32 cellular contexts compared by ENCODE assay signal in the genomic region with DNA sequence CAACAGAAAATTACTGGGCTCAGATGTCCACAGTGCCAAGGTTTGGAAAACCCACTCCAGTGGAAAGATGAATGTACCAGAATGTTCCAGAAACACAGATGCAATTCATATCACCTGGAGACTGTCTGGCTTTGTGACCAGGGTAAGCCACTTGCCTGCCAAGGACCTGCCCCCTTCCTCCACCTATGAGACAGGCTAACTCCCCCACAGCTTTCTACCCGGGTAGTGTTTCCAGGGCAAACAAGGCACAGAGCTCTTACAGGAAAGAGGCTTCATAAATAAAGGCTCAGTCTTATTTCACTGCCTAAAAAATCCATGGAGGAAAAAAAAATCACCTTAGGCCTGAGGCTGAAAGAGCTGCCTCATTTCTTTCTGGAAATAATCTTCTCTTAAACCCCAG.
"Had no signal": no experiment of that assay in that cellular context is flagged by ENCODE, and none has a peak within 500 bp of the region (broad histone marks: within the 10 kb centered on the region; RNA-seq: fewer than 3 reads in every experiment).

No MANE protein-coding gene starts in this region.

- H3K36me3 ChIP-seq: breast epithelium, esophagus muscularis mucosa, heart left ventricle, left lung, lower lobe of right lung, right atrium auricular region, stomach, thyroid gland, upper lobe of right lung had no signal

- H3K9ac ChIP-seq: parathyroid adenoma had no signal

- H3K27ac Mint-ChIP-seq: activated CD8-positive, alpha-beta memory T cell treated with anti-CD3 and anti-CD28 coated beads, Interleukin-2, amount 10 ng/mL, durations not matched to agents 7 days and 5 days; activated CD8-positive, alpha-beta T cell treated with anti-CD3 and anti-CD28 coated beads, Interleukin-2, amount 10 ng/mL, durations not matched to agents 7 days and 5 days; activated naive CD4-positive, alpha-beta T cell treated with anti-CD3 and anti-CD28 coated beads, Interleukin-2, amount 50 U/mL, for 24 hours; activated naive CD8-positive, alpha-beta T cell treated with anti-CD3 and anti-CD28 coated beads, Interleukin-2, amount 50 U/mL, for 24 hours; activated T-helper 2 cell treated with anti-CD3 and anti-CD28 coated beads, Interferon-gamma antibody, Interleukin-2, Interleukin-4, amounts not matched to agents 10 μg/mL and 5 μg/mL and 100 μg/mL, durations not matched to agents 14 hours and 24 hours and 36 hours; dendritic cell treated with granulocyte-macrophage colony-stimulating factor and Interleukin-4, amounts not matched to agents 40 ng/mL and 50 ng/mL, for 4 days; natural killer cell treated with Interleukin-12 subunit alpha and Interleukin-12 subunit beta and Interleukin-15 and Interleukin-18, amount 100 ng/mL, for 72 hours; stimulated activated naive B cell treated with anti-CD40 and anti-IgM and Interleukin-4, amounts not matched to agents 10 μg/mL and 1 μg/mL and 100 μg/mL, for 72 hours; T-helper 1 cell treated with Interleukin-12 subunit alpha and Interleukin-12 subunit beta and Interleukin-4 antibody, amounts not matched to agents 30 μg/mL and 1 μg/mL, for 36 hours; WTC11 had no signal

- ATAC-seq: activated CD8-positive, alpha-beta memory T cell treated with anti-CD3 and anti-CD28 coated beads, Interleukin-2, amount 10 ng/mL, durations not matched to agents 7 days and 5 days; activated CD8-positive, alpha-beta T cell treated with anti-CD3 and anti-CD28 coated beads, Interleukin-2, amount 10 ng/mL, durations not matched to agents 7 days and 5 days; activated naive CD8-positive, alpha-beta T cell treated with anti-CD3 and anti-CD28 coated beads, Interleukin-2, amount 50 U/mL, for 24 hours; foreskin keratinocyte; heart left ventricle; left lung; lower lobe of right lung; mucosa of descending colon; natural killer cell treated with Interleukin-12 subunit alpha and Interleukin-12 subunit beta and Interleukin-15 and Interleukin-18, amount 100 ng/mL, for 72 hours; stimulated activated naive B cell treated with anti-CD40 and anti-IgM and Interleukin-4, amounts not matched to agents 10 μg/mL and 1 μg/mL and 100 μg/mL, for 72 hours; upper lobe of right lung; WTC11 had no signal

- H3K27me3 ChIP-seq: breast epithelium, heart left ventricle, right atrium auricular region, stomach, thyroid gland, upper lobe of right lung had no signal

- DNase-seq: activated CD4-positive, alpha-beta T cell treated with anti-CD3 and anti-CD28 coated beads for 1 hour; activated CD8-positive, alpha-beta memory T cell treated with anti-CD3 and anti-CD28 coated beads, Interleukin-2, amount 10 ng/mL, durations not matched to agents 7 days and 5 days; activated CD8-positive, alpha-beta T cell treated with anti-CD3 and anti-CD28 coated beads, Interleukin-2, amount 10 ng/mL, durations not matched to agents 7 days and 5 days; activated naive CD8-positive, alpha-beta T cell treated with anti-CD3 and anti-CD28 coated beads, Interleukin-2, amount 50 U/mL, for 24 hours; activated T-cell treated with anti-CD3 and anti-CD28 coated beads, Interleukin-2, amount 50 U/mL, for 48 hours; amygdala; foreskin keratinocyte; heart left ventricle; kidney glomerular epithelial cell; left lung; lower lobe of right lung; mesenchymal stem cell; mucosa of descending colon; nucleus accumbens; stimulated activated CD4-positive, alpha-beta T cell treated with anti-CD3 and anti-CD28 coated beads, Interleukin-15, amount 100 ng/mL, for 24 hours; stimulated activated CD4-positive, alpha-beta T cell treated with anti-CD3 and anti-CD28 coated beads, Interleukin-2, amount 100 ng/mL, for 24 hours; stimulated activated naive B cell treated with anti-CD40 and anti-IgM and Interleukin-4, amounts not matched to agents 10 μg/mL and 1 μg/mL and 100 μg/mL, for 72 hours; stomach; T1000; thyroid gland had no signal

- H3K4me3 Mint-ChIP-seq: activated CD8-positive, alpha-beta memory T cell treated with anti-CD3 and anti-CD28 coated beads, Interleukin-2, amount 10 ng/mL, durations not matched to agents 7 days and 5 days; activated CD8-positive, alpha-beta T cell treated with anti-CD3 and anti-CD28 coated beads, Interleukin-2, amount 10 ng/mL, durations not matched to agents 7 days and 5 days; activated naive CD4-positive, alpha-beta T cell treated with anti-CD3 and anti-CD28 coated beads, Interleukin-2, amount 50 U/mL, for 24 hours; activated naive CD8-positive, alpha-beta T cell treated with anti-CD3 and anti-CD28 coated beads, Interleukin-2, amount 50 U/mL, for 24 hours; central memory CD8-positive, alpha-beta T cell; dendritic cell treated with granulocyte-macrophage colony-stimulating factor and Interleukin-4, amounts not matched to agents 40 ng/mL and 50 ng/mL, for 4 days; natural killer cell treated with Interleukin-12 subunit alpha and Interleukin-12 subunit beta and Interleukin-15 and Interleukin-18, amount 100 ng/mL, for 72 hours; stimulated activated naive B cell treated with anti-CD40 and anti-IgM and Interleukin-4, amounts not matched to agents 10 μg/mL and 1 μg/mL and 100 μg/mL, for 72 hours; T-helper 1 cell treated with Interleukin-12 subunit alpha and Interleukin-12 subunit beta and Interleukin-4 antibody, amounts not matched to agents 30 μg/mL and 1 μg/mL, for 36 hours; WTC11 had no signal

- H3K9me3 Mint-ChIP-seq: activated naive CD4-positive, alpha-beta T cell treated with anti-CD3 and anti-CD28 coated beads, Interleukin-2, amount 50 U/mL, for 24 hours; activated naive CD8-positive, alpha-beta T cell treated with anti-CD3 and anti-CD28 coated beads, Interleukin-2, amount 50 U/mL, for 24 hours; activated T-helper 2 cell treated with anti-CD3 and anti-CD28 coated beads, Interferon-gamma antibody, Interleukin-2, Interleukin-4, amounts not matched to agents 10 μg/mL and 5 μg/mL and 100 μg/mL, durations not matched to agents 14 hours and 24 hours and 36 hours; central memory CD8-positive, alpha-beta T cell; dendritic cell treated with granulocyte-macrophage colony-stimulating factor and Interleukin-4, amounts not matched to agents 40 ng/mL and 50 ng/mL, for 4 days; natural killer cell treated with Interleukin-12 subunit alpha and Interleukin-12 subunit beta and Interleukin-15 and Interleukin-18, amount 100 ng/mL, for 72 hours; stimulated activated naive B cell treated with anti-CD40 and anti-IgM and Interleukin-4, amounts not matched to agents 10 μg/mL and 1 μg/mL and 100 μg/mL, for 72 hours; T-helper 1 cell treated with Interleukin-12 subunit alpha and Interleukin-12 subunit beta and Interleukin-4 antibody, amounts not matched to agents 30 μg/mL and 1 μg/mL, for 36 hours; WTC11 had no signal

- H3K4me3 ChIP-seq: breast epithelium, esophagus muscularis mucosa, heart left ventricle, left lung, lower lobe of right lung, mucosa of descending colon, right atrium auricular region, stomach, thyroid gland, upper lobe of right lung had no signal

- H3K9me3 ChIP-seq: breast epithelium, esophagus muscularis mucosa, heart left ventricle, left lung, lower lobe of right lung, mucosa of descending colon, right atrium auricular region, stomach, thyroid gland, upper lobe of right lung had no signal

- H3K79me2 ChIP-seq: parathyroid adenoma had no signal

- H3K4me1 ChIP-seq: breast epithelium, left lung, lower lobe of right lung, parathyroid adenoma, right atrium auricular region, stomach, thyroid gland, upper lobe of right lung had no signal

- H2AFZ ChIP-seq: parathyroid adenoma had no signal

- H3K36me3 Mint-ChIP-seq: activated CD8-positive, alpha-beta memory T cell treated with anti-CD3 and anti-CD28 coated beads, Interleukin-2, amount 10 ng/mL, durations not matched to agents 7 days and 5 days; activated naive CD4-positive, alpha-beta T cell treated with anti-CD3 and anti-CD28 coated beads, Interleukin-2, amount 50 U/mL, for 24 hours; natural killer cell treated with Interleukin-12 subunit alpha and Interleukin-12 subunit beta and Interleukin-15 and Interleukin-18, amount 100 ng/mL, for 72 hours; stimulated activated naive B cell treated with anti-CD40 and anti-IgM and Interleukin-4, amounts not matched to agents 10 μg/mL and 1 μg/mL and 100 μg/mL, for 72 hours; WTC11 had no signal

- H3K4me1 Mint-ChIP-seq: activated CD8-positive, alpha-beta memory T cell treated with anti-CD3 and anti-CD28 coated beads, Interleukin-2, amount 10 ng/mL, durations not matched to agents 7 days and 5 days; activated naive CD4-positive, alpha-beta T cell treated with anti-CD3 and anti-CD28 coated beads, Interleukin-2, amount 50 U/mL, for 24 hours; activated naive CD8-positive, alpha-beta T cell treated with anti-CD3 and anti-CD28 coated beads, Interleukin-2, amount 50 U/mL, for 24 hours; central memory CD8-positive, alpha-beta T cell; WTC11 had no signal

- H3K27ac ChIP-seq: esophagus muscularis mucosa, foreskin keratinocyte, heart left ventricle, left lung, lower lobe of right lung, parathyroid adenoma, right atrium auricular region, stomach, thyroid gland, upper lobe of right lung had no signal
